In genomic region chr12:17438141-17438540, GRCh38 we compare ENCODE assay signal across 34 cellular contexts.
"Had no signal": no experiment of that assay in that cellular context is flagged by ENCODE, and none has a peak within 500 bp of the region (broad histone marks: within the 10 kb centered on the region; RNA-seq: fewer than 3 reads in every experiment).

No MANE protein-coding gene starts in this region.

- H3K4me1 ChIP-seq: adrenal gland, ascending aorta, body of pancreas, breast epithelium had no signal

- H3K27ac ChIP-seq: adrenal gland, ascending aorta, body of pancreas, brain microvascular endothelial cell, breast epithelium, cardiac muscle cell had no signal

- H3K36me3 ChIP-seq: adrenal gland, ascending aorta, brain microvascular endothelial cell, breast epithelium, cardiac muscle cell had no signal

- H3K4me3 ChIP-seq: adrenal gland, ascending aorta, body of pancreas, breast epithelium, cardiac muscle cell had no signal

- DNase-seq: activated effector memory CD4-positive, alpha-beta T cell treated with anti-CD3 and anti-CD28 coated beads, Interleukin-2, amount 50 U/mL, for 16 hours; activated effector memory CD4-positive, alpha-beta T cell treated with Interleukin-2 at 50 U/mL for 16 hours; activated gamma-delta T cell; activated gamma-delta T cell treated with Interleukin-2 at 50 U/mL for 16 hours; activated naive CD4-positive, alpha-beta T cell; activated naive CD4-positive, alpha-beta T cell treated with anti-CD3 and anti-CD28 coated beads for 36 hours; activated naive CD4-positive, alpha-beta T cell treated with anti-CD3 and anti-CD28 coated beads, Interleukin-2, amount 10 ng/mL, durations not matched to agents 7 days and 5 days; activated naive CD4-positive, alpha-beta T cell treated with anti-CD3 and anti-CD28 coated beads, Interleukin-2, amount 50 U/mL, for 16 hours; activated naive CD4-positive, alpha-beta T cell treated with Interleukin-2 at 50 U/mL for 16 hours; activated naive CD8-positive, alpha-beta T cell treated with anti-CD3 and anti-CD28 coated beads for 36 hours; activated naive CD8-positive, alpha-beta T cell treated with anti-CD3 and anti-CD28 coated beads, Interleukin-2, amount 10 ng/mL, durations not matched to agents 7 days and 5 days; activated naive CD8-positive, alpha-beta T cell treated with anti-CD3 and anti-CD28 coated beads, Interleukin-2, amount 50 U/mL, for 24 hours; activated T-cell treated with anti-CD3 and anti-CD28 coated beads, Interleukin-2, amount 50 U/mL, for 1 hour; activated T-cell treated with anti-CD3 and anti-CD28 coated beads, Interleukin-2, amount 50 U/mL, for 24 hours; activated T-cell treated with anti-CD3 and anti-CD28 coated beads, Interleukin-2, amount 50 U/mL, for 4 hours; activated T-cell treated with anti-CD3 and anti-CD28 coated beads, Interleukin-2, amount 50 U/mL, for 48 hours; activated T-cell treated with anti-CD3 and anti-CD28 coated beads, Interleukin-2, amount 50 U/mL, for 72 hours; adrenal gland; amniotic stem cell; amygdala; anterior cingulate cortex; aorta; body of pancreas; brain microvascular endothelial cell; caudate nucleus; central memory CD4-positive, alpha-beta T cell; cerebellar nuclear complex had no signal

- ATAC-seq: activated naive CD4-positive, alpha-beta T cell treated with anti-CD3 and anti-CD28 coated beads, Interleukin-2, amount 50 U/mL, for 72 hours; activated naive CD8-positive, alpha-beta T cell treated with anti-CD3 and anti-CD28 coated beads, Interleukin-2, amount 50 U/mL, for 24 hours; activated T-cell treated with anti-CD3 and anti-CD28 coated beads, Interleukin-2, amount 50 U/mL, for 4 hours; activated T-cell treated with anti-CD3 and anti-CD28 coated beads, Interleukin-2, amount 50 U/mL, for 72 hours; activated T-helper 17 cell treated with anti-CD3 and anti-CD28 coated beads, Interleukin-2, amount 50 U/mL, for 72 hours; body of pancreas had no signal

- H3K27me3 ChIP-seq: adrenal gland, ascending aorta, body of pancreas, brain microvascular endothelial cell, breast epithelium, cardiac muscle cell had no signal

- FAIRE-seq: astrocyte, bronchial epithelial cell had no signal

- H3K9me3 ChIP-seq: adrenal gland, ascending aorta, body of pancreas had no signal
